In the genomic region with DNA sequence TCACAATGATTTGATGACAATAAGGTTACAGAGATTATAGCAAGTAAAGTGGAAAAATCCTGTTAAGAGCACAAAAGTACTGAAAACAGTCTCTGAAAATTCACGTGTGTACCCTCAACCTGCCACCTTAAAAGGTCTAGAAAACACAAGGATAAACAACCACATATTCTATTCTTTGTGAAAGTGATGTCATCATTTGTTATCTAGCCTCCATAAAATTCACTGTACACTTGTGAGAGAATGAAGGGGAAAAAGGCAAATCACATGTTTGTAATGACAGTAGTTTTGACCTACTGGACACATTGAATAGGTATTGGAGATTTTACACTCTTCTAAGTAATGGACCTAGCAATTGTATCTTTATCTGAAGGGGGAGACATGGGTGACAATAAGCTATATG, we compare ENCODE assay signal across 1 cellular context.
TF ChIP-seq lines count a peak whose summit lies in the region.

No MANE protein-coding gene starts in this region.

TF ChIP-seq in HepG2, 621 proteins besides CTCF, POLR2A, EP300 and RAD21:
- TF ChIP-seq, protein P1, sequence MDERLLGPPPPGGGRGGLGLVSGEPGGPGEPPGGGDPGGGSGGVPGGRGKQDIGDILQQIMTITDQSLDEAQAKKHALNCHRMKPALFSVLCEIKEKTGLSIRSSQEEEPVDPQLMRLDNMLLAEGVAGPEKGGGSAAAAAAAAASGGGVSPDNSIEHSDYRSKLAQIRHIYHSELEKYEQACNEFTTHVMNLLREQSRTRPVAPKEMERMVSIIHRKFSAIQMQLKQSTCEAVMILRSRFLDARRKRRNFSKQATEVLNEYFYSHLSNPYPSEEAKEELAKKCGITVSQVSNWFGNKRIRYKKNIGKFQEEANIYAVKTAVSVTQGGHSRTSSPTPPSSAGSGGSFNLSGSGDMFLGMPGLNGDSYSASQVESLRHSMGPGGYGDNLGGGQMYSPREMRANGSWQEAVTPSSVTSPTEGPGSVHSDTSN (CRISPR knock-in tag; IDR thresholded peaks at IDR 0.05) = no peak
- TF ChIP-seq HES4 (CRISPR knock-in tag; IDR thresholded peaks at IDR 0.05; ENCODE audit: borderline replicate concordance) (no peak), ATF7 (IDR thresholded peaks at IDR 0.05) (peak; percentile 84), ATF7 (CRISPR knock-in tag; IDR thresholded peaks at IDR 0.05) (no peak), CREB1 (IDR thresholded peaks at IDR 0.05) (peak; percentile 51; the same call in 1 of the 2 replicates), CREB1 (CRISPR knock-in tag; IDR thresholded peaks at IDR 0.05) (no peak), KAT7 (CRISPR knock-in tag; IDR thresholded peaks at IDR 0.05; ENCODE audit: borderline replicate concordance) (no peak), MIER3 (CRISPR knock-in tag; IDR thresholded peaks at IDR 0.05; ENCODE audit: borderline replicate concordance) (no peak)
- TF ChIP-seq, protein P2, sequence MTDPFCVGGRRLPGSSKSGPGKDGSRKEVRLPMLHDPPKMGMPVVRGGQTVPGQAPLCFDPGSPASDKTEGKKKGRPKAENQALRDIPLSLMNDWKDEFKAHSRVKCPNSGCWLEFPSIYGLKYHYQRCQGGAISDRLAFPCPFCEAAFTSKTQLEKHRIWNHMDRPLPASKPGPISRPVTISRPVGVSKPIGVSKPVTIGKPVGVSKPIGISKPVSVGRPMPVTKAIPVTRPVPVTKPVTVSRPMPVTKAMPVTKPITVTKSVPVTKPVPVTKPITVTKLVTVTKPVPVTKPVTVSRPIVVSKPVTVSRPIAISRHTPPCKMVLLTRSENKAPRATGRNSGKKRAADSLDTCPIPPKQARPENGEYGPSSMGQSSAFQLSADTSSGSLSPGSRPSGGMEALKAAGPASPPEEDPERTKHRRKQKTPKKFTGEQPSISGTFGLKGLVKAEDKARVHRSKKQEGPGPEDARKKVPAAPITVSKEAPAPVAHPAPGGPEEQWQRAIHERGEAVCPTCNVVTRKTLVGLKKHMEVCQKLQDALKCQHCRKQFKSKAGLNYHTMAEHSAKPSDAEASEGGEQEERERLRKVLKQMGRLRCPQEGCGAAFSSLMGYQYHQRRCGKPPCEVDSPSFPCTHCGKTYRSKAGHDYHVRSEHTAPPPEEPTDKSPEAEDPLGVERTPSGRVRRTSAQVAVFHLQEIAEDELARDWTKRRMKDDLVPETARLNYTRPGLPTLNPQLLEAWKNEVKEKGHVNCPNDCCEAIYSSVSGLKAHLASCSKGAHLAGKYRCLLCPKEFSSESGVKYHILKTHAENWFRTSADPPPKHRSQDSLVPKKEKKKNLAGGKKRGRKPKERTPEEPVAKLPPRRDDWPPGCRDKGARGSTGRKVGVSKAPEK (CRISPR knock-in tag; IDR thresholded peaks at IDR 0.05; ENCODE audit: borderline replicate concordance) = no peak
